In genomic region chr16:53515259-53515658, GRCh38 we compare ENCODE assay signal across 18 cellular contexts. TPM values are rescaled to one million over a fixed set of nuclear protein-coding genes. Genes with fewer than 3 reads are reported as not detected.
DNase-seq lines count a peak whose midpoint lies in the region; ATAC-seq and TF ChIP-seq lines count a peak whose summit lies in the region.
"Had no signal": no experiment of that assay in that cellular context is flagged by ENCODE, and none has a peak within 500 bp of the region (broad histone marks: within the 10 kb centered on the region; RNA-seq: fewer than 3 reads in every experiment).

No MANE protein-coding gene starts in this region.

- ATAC-seq in right lobe of liver (peak; percentile 4 to 38 (median 17)), GM18511 (IDR thresholded peaks at IDR 0.05; ENCODE audit: unreplicated experiment) (no peak)

- intact Hi-C loops in right lobe of liver (cut with DNase I) = no loop called here

- no peak overlapping the region for H3K9ac ChIP-seq in skeletal muscle tissue (ENCODE audit: low read depth in 1 of 3, low read length in 3 of 3)
- H3K9ac ChIP-seq: neural progenitor cell had no signal

- H3K27ac ChIP-seq in right lobe of liver (peak overlapping the region in 1 of 3 donors; percentile 41), skeletal muscle tissue (ENCODE audit: low read depth, low read length) (peak overlapping the region; percentile 30)
- H3K27ac ChIP-seq: neural progenitor cell, tibial artery had no signal

- no peak for TF ChIP-seq POLR2A in right lobe of liver (IDR thresholded peaks at IDR 0.05)

- TF ChIP-seq CTCF in endothelial cell (IDR thresholded peaks at IDR 0.05; ENCODE audit: unreplicated experiment) (no peak), right lobe of liver (IDR thresholded peaks at IDR 0.05) (no peak)

- H3K4me3 ChIP-seq in right lobe of liver (no peak overlapping the region), skeletal muscle tissue (ENCODE audit: low read length in 3 of 3) (no peak overlapping the region)
- H3K4me3 ChIP-seq: neural progenitor cell, tibial artery had no signal

- peaks cover 17% of the 10 kb centered on the region for H3K36me3 Mint-ChIP-seq in endothelial cell (ENCODE audit: low read depth, unreplicated experiment)
- H3K36me3 Mint-ChIP-seq: neural progenitor cell had no signal

- H3K27me3 Mint-ChIP-seq in endothelial cell (ENCODE audit: unreplicated experiment) = peaks cover 7% of the 10 kb centered on the region

- no peaks in the 10 kb centered on the region for H3K9me3 Mint-ChIP-seq in endothelial cell (ENCODE audit: unreplicated experiment)

- H3K9me3 ChIP-seq in right lobe of liver = no peaks in the 10 kb centered on the region
- H3K9me3 ChIP-seq in skeletal muscle tissue (ENCODE audit: control insufficient read depth in 3 of 3, low read length in 3 of 3) = no peaks in the 10 kb centered on the region
- H3K9me3 ChIP-seq: tibial artery had no signal

- H3K4me1 Mint-ChIP-seq in endothelial cell (ENCODE audit: unreplicated experiment) = peaks cover 38% of the 10 kb centered on the region

- peak overlapping the region; percentile 72 for H3K27ac Mint-ChIP-seq in endothelial cell (ENCODE audit: unreplicated experiment)

- H3K4me1 ChIP-seq in right lobe of liver = peaks cover 0 to 25% (median 11%) of the 10 kb centered on the region in 4 donors
- H3K4me1 ChIP-seq in skeletal muscle tissue (ENCODE audit: control insufficient read depth in 3 of 3, insufficient read depth in 3 of 3, low read length in 3 of 3) = peaks cover 7 to 12% (median 9%) of the 10 kb centered on the region in 3 donors
- H3K4me1 ChIP-seq: neural progenitor cell had no signal

- H3K4me3 Mint-ChIP-seq in endothelial cell (ENCODE audit: unreplicated experiment) = no peak overlapping the region
- H3K4me3 Mint-ChIP-seq: neural progenitor cell had no signal

- WGBS in right lobe of liver (ENCODE audit: insufficient coverage, low coverage, low lambda C conversion rate, missing lambda C conversion rate) = 58% methylated on average over 5 of the region's 6 CpGs

- DNase-seq in RKO (ENCODE audit: low spot score) (peak; percentile 13), endothelial cell (ENCODE audit: low spot score) (no peak), right lobe of liver (no peak), C1 segment of cervical spinal cord (lab: John Stamatoyannopoulos, UW) (no peak)
- no peak for DNase-seq in stimulated activated CD4-positive, alpha-beta T cell treated with anti-CD3 and anti-CD28 coated beads, Interleukin-12 subunit alpha, Interleukin-12 subunit beta, amount 100 ng/mL, for 4 hours
- DNase-seq: activated CD4-positive, alpha-beta T cell treated with anti-CD3 and anti-CD28 coated beads for 1 hour; activated CD8-positive, alpha-beta memory T cell treated with anti-CD3 and anti-CD28 coated beads, Interleukin-2, amount 50 U/mL, for 4 hours; activated naive CD4-positive, alpha-beta T cell; DMS 273 treated with DMSO at 0.1 percent for 48 hours; effector CD8-positive, alpha-beta T cell; mesenchymal stem cell; NCI-H2029 treated with DMSO at 0.1 percent for 48 hours; NCI-H510A; small intestine; tibial artery had no signal

- H3K27me3 ChIP-seq in right lobe of liver = no peaks in the 10 kb centered on the region
- no peaks in the 10 kb centered on the region for H3K27me3 ChIP-seq in skeletal muscle tissue (ENCODE audit: control insufficient read depth in 3 of 3, insufficient read depth in 3 of 3, low read length in 3 of 3)
- H3K27me3 ChIP-seq: neural progenitor cell, tibial artery had no signal

- H3K36me3 ChIP-seq in right lobe of liver = no peaks in the 10 kb centered on the region
- no peaks in the 10 kb centered on the region for H3K36me3 ChIP-seq in skeletal muscle tissue (ENCODE audit: control insufficient read depth in 3 of 3, insufficient read depth in 3 of 3, low read length in 3 of 3)
- H3K36me3 ChIP-seq: neural progenitor cell, tibial artery had no signal

RNA-seq across cellular contexts. Expression of gene AKTIP, which starts 12.2 kb away (rescaled TPM):
- total RNA-seq in endothelial cell (ENCODE audit: unreplicated experiment) = 22.4 TPM
- total RNA-seq in right lobe of liver = 10 to 100 TPM; 23.3 to 42.4 (median 26.5) TPM
- total RNA-seq in skeletal muscle tissue = 38.6 TPM
